ENCODE assay signal across 2 cellular contexts in genomic region chr16:58452640-58453039, GRCh38.
TF ChIP-seq lines count a peak whose summit lies in the region.

No MANE protein-coding gene starts in this region.

TF ChIP-seq in HepG2, 621 proteins besides CTCF, POLR2A, EP300 and RAD21 (continues in another document):
- peak; percentile 76 for TF ChIP-seq ZNF629 (CRISPR knock-in tag; conservative IDR thresholded peaks at IDR 0.05)
- no peak for TF ChIP-seq ZHX2 (IDR thresholded peaks at IDR 0.05; ENCODE audit: low read depth)
- no peak for TF ChIP-seq ZHX2 (CRISPR knock-in tag; IDR thresholded peaks at IDR 0.05; ENCODE audit: borderline replicate concordance)
- no peak for TF ChIP-seq ZBTB33 (CRISPR knock-in tag; IDR thresholded peaks at IDR 0.05)
- no peak for TF ChIP-seq ZNF766 (CRISPR knock-in tag; IDR thresholded peaks at IDR 0.05; ENCODE audit: borderline replicate concordance)
- TF ChIP-seq EHMT2 (IDR thresholded peaks at IDR 0.05; ENCODE audit: borderline replicate concordance, low read depth, low read length): no peak
- TF ChIP-seq NAIF1 (CRISPR knock-in tag; IDR thresholded peaks at IDR 0.05; ENCODE audit: borderline replicate concordance): no peak
- no peak for TF ChIP-seq KDM6A (CRISPR knock-in tag; IDR thresholded peaks at IDR 0.05; ENCODE audit: low read depth)
- peak; percentile 39; the same call in 1 of the 2 replicates for TF ChIP-seq ZNF770 (CRISPR knock-in tag; IDR thresholded peaks at IDR 0.05)

TF ChIP-seq in K562, 482 proteins besides CTCF, POLR2A, EP300 and RAD21:
- TF ChIP-seq RHOXF2B (CRISPR knock-in tag; conservative IDR thresholded peaks at IDR 0.05) (no peak), RBM25 (IDR thresholded peaks at IDR 0.05; ENCODE audit: low read depth, low read length, severe bottlenecking) (peak; percentile 53), ELF2 (CRISPR knock-in tag; IDR thresholded peaks at IDR 0.05) (no peak), GATA2 (CRISPR knock-in tag; IDR thresholded peaks at IDR 0.05) (no peak)
